ENCODE assay signal across 16 cellular contexts in the genomic region with DNA sequence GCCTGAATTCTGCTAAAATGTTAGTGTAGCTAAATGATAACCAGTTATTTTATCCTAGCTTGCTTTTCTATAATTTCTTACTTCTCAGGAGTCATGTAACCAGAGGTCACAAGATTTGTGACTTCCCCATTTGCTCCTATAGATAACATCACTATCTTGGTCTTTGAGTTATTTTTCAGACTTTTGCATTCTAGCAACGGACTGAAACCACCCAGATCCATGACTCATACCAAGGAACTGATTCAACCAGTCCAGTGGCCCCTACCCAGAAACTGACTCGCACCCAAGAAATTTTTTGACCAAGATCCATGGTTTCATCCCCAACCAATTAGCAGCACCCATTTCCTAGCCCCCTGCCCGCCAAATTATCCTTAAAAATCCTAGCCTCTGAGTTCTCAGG. TPM values are rescaled to one million over a fixed set of nuclear protein-coding genes. Genes with fewer than 3 reads are reported as not detected.
DNase-seq lines count a peak whose midpoint lies in the region.
"Had no signal": no experiment of that assay in that cellular context is flagged by ENCODE, and none has a peak within 500 bp of the region (broad histone marks: within the 10 kb centered on the region; RNA-seq: fewer than 3 reads in every experiment).

No MANE protein-coding gene starts in this region.

- no peaks in the 10 kb centered on the region for H3K36me3 Mint-ChIP-seq in activated T-helper 1 cell treated with anti-CD3 and anti-CD28 coated beads, Interleukin-12 subunit alpha, Interleukin-12 subunit beta, Interleukin-2, Interleukin-4 antibody, amounts not matched to agents 30 ng/mL and 10 ng/mL and 1 ng/mL, durations not matched to agents 14 hours and 24 hours and 36 hours (ENCODE audit: low read depth)

- H3K4me1 Mint-ChIP-seq in activated T-helper 1 cell treated with anti-CD3 and anti-CD28 coated beads, Interleukin-12 subunit alpha, Interleukin-12 subunit beta, Interleukin-2, Interleukin-4 antibody, amounts not matched to agents 30 ng/mL and 10 ng/mL and 1 ng/mL, durations not matched to agents 14 hours and 24 hours and 36 hours (ENCODE audit: low read depth): no peaks in the 10 kb centered on the region

- no peaks in the 10 kb centered on the region for H3K9me3 Mint-ChIP-seq in activated T-helper 1 cell treated with anti-CD3 and anti-CD28 coated beads, Interleukin-12 subunit alpha, Interleukin-12 subunit beta, Interleukin-2, Interleukin-4 antibody, amounts not matched to agents 30 ng/mL and 10 ng/mL and 1 ng/mL, durations not matched to agents 14 hours and 24 hours and 36 hours

- H3K4me3 Mint-ChIP-seq in activated T-helper 1 cell treated with anti-CD3 and anti-CD28 coated beads, Interleukin-12 subunit alpha, Interleukin-12 subunit beta, Interleukin-2, Interleukin-4 antibody, amounts not matched to agents 30 ng/mL and 10 ng/mL and 1 ng/mL, durations not matched to agents 14 hours and 24 hours and 36 hours: no peak overlapping the region

- no peaks in the 10 kb centered on the region for H3K4me1 ChIP-seq in effector memory CD4-positive, alpha-beta T cell (ENCODE audit: control insufficient read depth, insufficient read depth, low read length, poor library complexity, severe bottlenecking)
- H3K4me1 ChIP-seq: lower lobe of right lung had no signal

- intact Hi-C loops in activated T-helper 1 cell treated with anti-CD3 and anti-CD28 coated beads, Interleukin-12 subunit alpha, Interleukin-12 subunit beta, Interleukin-2, Interleukin-4 antibody, amounts not matched to agents 30 ng/mL and 10 ng/mL and 1 ng/mL, durations not matched to agents 14 hours and 24 hours and 36 hours (cut with micrococcal nuclease): no loop called here

- no peaks in the 10 kb centered on the region for H3K27me3 ChIP-seq in effector memory CD4-positive, alpha-beta T cell (replicated peaks; ENCODE audit: control insufficient read depth, insufficient read depth, low read length, poor library complexity, severe bottlenecking)

- H3K4me3 ChIP-seq in effector memory CD4-positive, alpha-beta T cell (ENCODE audit: insufficient read depth, low read depth, low read length, poor library complexity, severe bottlenecking): no peak overlapping the region
- H3K4me3 ChIP-seq: lower lobe of right lung had no signal

- no peak overlapping the region for H3K27ac Mint-ChIP-seq in activated T-helper 1 cell treated with anti-CD3 and anti-CD28 coated beads, Interleukin-12 subunit alpha, Interleukin-12 subunit beta, Interleukin-2, Interleukin-4 antibody, amounts not matched to agents 30 ng/mL and 10 ng/mL and 1 ng/mL, durations not matched to agents 14 hours and 24 hours and 36 hours

- DNase-seq in AG08395 (ENCODE audit: low spot score) (peak; percentile 61), HS-5 (ENCODE audit: low read depth) (peak; percentile 65), SKM-1 (lab: John Stamatoyannopoulos, UW; ENCODE audit: unreplicated experiment) (peak; percentile 41), fibroblast of peridontal ligament (ENCODE audit: extremely low read depth) (peak; percentile 74), NCI-H2227 (lab: John Stamatoyannopoulos, UW; ENCODE audit: unreplicated experiment) (no peak), nucleus accumbens (lab: John Stamatoyannopoulos, UW) (no peak)
- DNase-seq in effector memory CD4-positive, alpha-beta T cell: no peak
- no peak for DNase-seq in activated T-helper 1 cell treated with anti-CD3 and anti-CD28 coated beads, Interleukin-12 subunit alpha, Interleukin-12 subunit beta, Interleukin-2, Interleukin-4 antibody, amounts not matched to agents 30 ng/mL and 10 ng/mL and 1 ng/mL, durations not matched to agents 14 hours and 24 hours and 36 hours (ENCODE audit: low spot score)
- DNase-seq: activated CD4-positive, alpha-beta T cell treated with anti-CD3 and anti-CD28 coated beads for 1 hour; activated effector memory CD4-positive, alpha-beta T cell treated with anti-CD3 and anti-CD28 coated beads, Interleukin-2, amount 50 U/mL, for 16 hours; DND-41; head of caudate nucleus; lower lobe of right lung; NCI-H510A treated with DMSO at 0.1 percent for 48 hours; stimulated activated CD4-positive, alpha-beta T cell treated with anti-CD3 and anti-CD28 coated beads, Interleukin-12 subunit alpha, Interleukin-12 subunit beta, amount 100 ng/mL, for 4 hours had no signal

- no peaks in the 10 kb centered on the region for H3K9me3 ChIP-seq in effector memory CD4-positive, alpha-beta T cell (ENCODE audit: control insufficient read depth, low read length)
- H3K9me3 ChIP-seq: lower lobe of right lung had no signal

- H3K36me3 ChIP-seq in effector memory CD4-positive, alpha-beta T cell (ENCODE audit: control insufficient read depth, insufficient read depth, low read length): no peaks in the 10 kb centered on the region
- H3K36me3 ChIP-seq: lower lobe of right lung had no signal

- H3K27me3 Mint-ChIP-seq in activated T-helper 1 cell treated with anti-CD3 and anti-CD28 coated beads, Interleukin-12 subunit alpha, Interleukin-12 subunit beta, Interleukin-2, Interleukin-4 antibody, amounts not matched to agents 30 ng/mL and 10 ng/mL and 1 ng/mL, durations not matched to agents 14 hours and 24 hours and 36 hours (ENCODE audit: insufficient read depth): no peaks in the 10 kb centered on the region

- no peak overlapping the region for H3K27ac ChIP-seq in effector memory CD4-positive, alpha-beta T cell (ENCODE audit: insufficient read depth, low read length, poor library complexity, severe bottlenecking)
- H3K27ac ChIP-seq: lower lobe of right lung had no signal

RNA-seq across cellular contexts. Expression of gene IQCM, which starts 50.0 kb away (rescaled TPM):
- not detected in 2 replicates for total RNA-seq in activated T-helper 1 cell treated with anti-CD3 and anti-CD28 coated beads, Interleukin-12 subunit alpha, Interleukin-12 subunit beta, Interleukin-2, Interleukin-4 antibody, amounts not matched to agents 30 ng/mL and 10 ng/mL and 1 ng/mL, durations not matched to agents 14 hours and 24 hours and 36 hours
- total RNA-seq: lower lobe of right lung, ureter had no signal

Comparison
In these comparisons a context has a peak if more than half of its experiments do, and no peak if none do; other contexts are left out.
1. DNase-seq: peak in AG08395 (single experiment), HS-5 (single experiment), SKM-1 (single experiment) and fibroblast of peridontal ligament (single experiment); none in NCI-H2227 (single experiment), effector memory CD4-positive, alpha-beta T cell (0 of 3), nucleus accumbens (0 of 56) and activated T-helper 1 cell treated with anti-CD3 and anti-CD28 coated beads, Interleukin-12 subunit alpha, Interleukin-12 subunit beta, Interleukin-2, Interleukin-4 antibody, amounts not matched to agents 30 ng/mL and 10 ng/mL and 1 ng/mL, durations not matched to agents 14 hours and 24 hours and 36 hours (single experiment).